ENCODE assay signal across 1 cellular context in genomic region chr1:205591522-205592351, GRCh38.
A peak's percentile ranks its signal among the peaks of the same experiment; 100 is the strongest.
TF ChIP-seq lines count a peak whose summit lies in the region.

No MANE protein-coding gene starts in this region.

TF ChIP-seq in K562, 482 proteins besides CTCF, POLR2A, EP300 and RAD21 (continued from another document and continues in another):
- TF ChIP-seq ZNF431 (CRISPR knock-in tag; IDR thresholded peaks at IDR 0.05) = no peak
- no peak for TF ChIP-seq RERE (CRISPR knock-in tag; IDR thresholded peaks at IDR 0.05; ENCODE audit: borderline replicate concordance)
- TF ChIP-seq THAP7 (CRISPR knock-in tag; IDR thresholded peaks at IDR 0.05) = no peak
- TF ChIP-seq ZBTB40 (IDR thresholded peaks at IDR 0.05) = peak; percentile 47; the same call in 1 of the 2 replicates
- TF ChIP-seq ZBTB40 (CRISPR knock-in tag; IDR thresholded peaks at IDR 0.05) = no peak
- TF ChIP-seq KDM1A (IDR thresholded peaks at IDR 0.05) = no peak
- peak; percentile 80; the same call in 1 of the 2 replicates for TF ChIP-seq ESRRA (IDR thresholded peaks at IDR 0.05; ENCODE audit: borderline replicate concordance, low read depth)
- TF ChIP-seq XRCC4 (IDR thresholded peaks at IDR 0.05; ENCODE audit: extremely low read depth, insufficient read depth, insufficient read length) = no peak
- TF ChIP-seq NR2C1 (IDR thresholded peaks at IDR 0.05) = no peak
- no peak for TF ChIP-seq NR2C1 (tag; IDR thresholded peaks at IDR 0.05)
- no peak for TF ChIP-seq RBM15 (IDR thresholded peaks at IDR 0.05; ENCODE audit: insufficient read depth, low read length)
- no peak for TF ChIP-seq PHF21A (IDR thresholded peaks at IDR 0.05; ENCODE audit: borderline replicate concordance, low read depth)
- no peak for TF ChIP-seq KDM4B (IDR thresholded peaks at IDR 0.05; ENCODE audit: borderline replicate concordance in 2 of 2, low read depth in 1 of 2)
- peak; percentile 52 for TF ChIP-seq HCFC1 (IDR thresholded peaks at IDR 0.05; ENCODE audit: low read depth, low read length)
- TF ChIP-seq ELF1 (tag; IDR thresholded peaks at IDR 0.05) = no peak
- no peak; the same call in 1 of the 2 replicates for TF ChIP-seq SUPT5H (IDR thresholded peaks at IDR 0.05)
- TF ChIP-seq USF2 (CRISPR knock-in tag; IDR thresholded peaks at IDR 0.05) = no peak
- TF ChIP-seq KLF6 (CRISPR knock-in tag; IDR thresholded peaks at IDR 0.05; ENCODE audit: borderline replicate concordance) = no peak
- peak; percentile 58 for TF ChIP-seq RBFOX2 (IDR thresholded peaks at IDR 0.05; ENCODE audit: low read depth, low read length)
- TF ChIP-seq SMARCB1 (IDR thresholded peaks at IDR 0.05; ENCODE audit: insufficient read length, low read depth) = no peak
- TF ChIP-seq ZMIZ1 (IDR thresholded peaks at IDR 0.05; ENCODE audit: low read depth in 2 of 2, low read length in 2 of 2) = no peak
- TF ChIP-seq ZNF561 (CRISPR knock-in tag; conservative IDR thresholded peaks at IDR 0.05) = no peak
- TF ChIP-seq ZNF584 (CRISPR knock-in tag; IDR thresholded peaks at IDR 0.05; ENCODE audit: low read depth) = no peak
- no peak for TF ChIP-seq SMAD2 (IDR thresholded peaks at IDR 0.05; ENCODE audit: low read depth, low read length)
- peak; percentile 39; the same call in 1 of the 2 replicates for TF ChIP-seq CEBPG (CRISPR knock-in tag; IDR thresholded peaks at IDR 0.05)
- peak in 1 of 2 experiments; percentile 66; a peak in 1 of 4 replicates for TF ChIP-seq CEBPG (tag; conservative IDR thresholded peaks at IDR 0.05 in 1 of 2, IDR thresholded peaks at IDR 0.05 in 1 of 2)
- no peak for TF ChIP-seq OTX1 (CRISPR knock-in tag; IDR thresholded peaks at IDR 0.05)
- peak; percentile 57; the same call in 1 of the 2 replicates for TF ChIP-seq CREM (IDR thresholded peaks at IDR 0.05; ENCODE audit: low read depth)
- TF ChIP-seq RNF2 (IDR thresholded peaks at IDR 0.05) = no peak
- no peak for TF ChIP-seq ZNF224 (CRISPR knock-in tag; IDR thresholded peaks at IDR 0.05)
- TF ChIP-seq TCF3 (CRISPR knock-in tag; IDR thresholded peaks at IDR 0.05) = no peak
- TF ChIP-seq CREB3L1 (IDR thresholded peaks at IDR 0.05; ENCODE audit: borderline replicate concordance, low read depth) = no peak
- no peak; the same call in 1 of the 2 replicates for TF ChIP-seq VEZF1 (CRISPR knock-in tag; IDR thresholded peaks at IDR 0.05)
- TF ChIP-seq HNRNPL (IDR thresholded peaks at IDR 0.05; ENCODE audit: low read depth, low read length) = no peak
- TF ChIP-seq MECOM (CRISPR knock-in tag; IDR thresholded peaks at IDR 0.05) = no peak
- TF ChIP-seq NCOA2 (IDR thresholded peaks at IDR 0.05; ENCODE audit: partially characterized antibody in 2 of 2) = no peak
- TF ChIP-seq MAFF (IDR thresholded peaks at IDR 0.05; ENCODE audit: low read length) = no peak
- 0 out of 2 replicates have a peak, but pooled peaks have one; percentile 26 for TF ChIP-seq ARID1B (IDR thresholded peaks at IDR 0.05)
- TF ChIP-seq TCF15 (CRISPR knock-in tag; IDR thresholded peaks at IDR 0.05) = no peak
